10 cellular contexts compared by ENCODE assay signal in the genomic region with DNA sequence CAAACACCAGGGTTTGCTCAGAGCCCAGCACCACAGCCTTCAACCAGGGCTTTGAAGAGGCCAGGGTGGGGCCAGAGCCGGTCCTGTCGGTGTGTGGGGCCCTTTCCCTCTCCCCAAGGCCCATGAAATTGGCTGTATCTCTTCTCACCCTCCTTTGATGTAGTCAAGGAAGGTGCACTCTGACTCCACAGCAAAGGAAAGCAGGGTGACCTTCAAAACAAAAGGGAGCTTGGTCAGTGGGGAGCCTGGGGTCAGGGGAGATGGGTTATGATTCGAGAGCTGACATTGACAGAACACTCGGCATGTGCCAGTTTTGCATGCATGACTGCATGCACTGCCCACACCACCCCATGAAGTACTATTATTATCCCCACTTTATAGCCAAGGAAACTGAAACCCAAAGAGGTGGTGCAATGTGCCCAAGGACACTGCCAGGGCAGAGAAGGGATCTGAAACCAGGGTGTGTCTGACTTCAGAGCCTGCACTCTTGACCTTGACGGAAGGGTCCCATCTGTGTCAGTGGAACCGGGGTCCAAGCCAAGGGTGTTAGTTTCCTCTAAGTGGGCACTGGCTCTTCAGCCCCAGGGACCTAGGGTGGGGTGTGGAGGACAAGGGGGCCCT. TPM values are rescaled to one million over a fixed set of nuclear protein-coding genes. Genes with fewer than 3 reads are reported as not detected.
A peak's percentile ranks its signal among the peaks of the same experiment; 100 is the strongest.
DNase-seq lines count a peak whose midpoint lies in the region; ATAC-seq lines count a peak whose summit lies in the region.
"Had no signal": no experiment of that assay in that cellular context is flagged by ENCODE, and none has a peak within 500 bp of the region (broad histone marks: within the 10 kb centered on the region; RNA-seq: fewer than 3 reads in every experiment).

No MANE protein-coding gene starts in this region.

- ATAC-seq in activated T-cell treated with anti-CD3 and anti-CD28 coated beads, Interleukin-2, amount 50 U/mL, for 4 hours = no peak
- ATAC-seq in HG03520 (IDR thresholded peaks at IDR 0.05; ENCODE audit: unreplicated experiment) (peak; percentile 37), HG03342 (IDR thresholded peaks at IDR 0.05; ENCODE audit: unreplicated experiment) (no peak)
- no peak for ATAC-seq in stimulated activated effector memory CD8-positive, alpha-beta T cell treated with anti-CD3 and anti-CD28 coated beads, Interleukin-12 subunit alpha, Interleukin-12 subunit beta, amount 100 ng/mL, for 72 hours

- no peaks in the 10 kb centered on the region for H3K36me3 ChIP-seq in H7 (replicated peaks; ENCODE audit: control insufficient read depth, insufficient read depth, low read length)
- H3K36me3 ChIP-seq: thoracic aorta had no signal

- peaks cover 65% of the 10 kb centered on the region for H3K4me1 Mint-ChIP-seq in activated T-cell treated with anti-CD3 and anti-CD28 coated beads, Interleukin-2, amount 50 U/mL, for 24 hours (ENCODE audit: low read depth)
- peaks cover 58% of the 10 kb centered on the region for H3K4me1 Mint-ChIP-seq in activated T-cell treated with anti-CD3 and anti-CD28 coated beads, Interleukin-2, amount 50 U/mL, for 4 hours (ENCODE audit: low read depth)
- peaks cover 54% of the 10 kb centered on the region for H3K4me1 Mint-ChIP-seq in activated T-helper 2 cell treated with anti-CD3 and anti-CD28 coated beads, Interferon-gamma antibody, Interleukin-2, Interleukin-4, amounts not matched to agents 10 μg/mL and 5 μg/mL and 100 μg/mL, durations not matched to agents 14 hours and 24 hours and 36 hours (ENCODE audit: low read depth)
- peaks cover 63% of the 10 kb centered on the region for H3K4me1 Mint-ChIP-seq in stimulated activated effector memory CD8-positive, alpha-beta T cell treated with anti-CD3 and anti-CD28 coated beads, Interleukin-12 subunit alpha, Interleukin-12 subunit beta, amount 100 ng/mL, for 72 hours

- intact Hi-C loops in activated T-helper 2 cell treated with anti-CD3 and anti-CD28 coated beads, Interferon-gamma antibody, Interleukin-2, Interleukin-4, amounts not matched to agents 10 μg/mL and 5 μg/mL and 100 μg/mL, durations not matched to agents 14 hours and 24 hours and 36 hours (cut with micrococcal nuclease) = no loop called here

- no peak for DNase-seq in activated T-cell treated with anti-CD3 and anti-CD28 coated beads, Interleukin-2, amount 50 U/mL, for 24 hours
- no peak for DNase-seq in activated T-cell treated with anti-CD3 and anti-CD28 coated beads, Interleukin-2, amount 50 U/mL, for 4 hours
- no peak for DNase-seq in activated T-helper 2 cell treated with anti-CD3 and anti-CD28 coated beads, Interferon-gamma antibody, Interleukin-2, Interleukin-4, amounts not matched to agents 10 μg/mL and 5 μg/mL and 100 μg/mL, durations not matched to agents 14 hours and 24 hours and 36 hours (ENCODE audit: low spot score)
- DNase-seq in stimulated activated effector memory CD8-positive, alpha-beta T cell treated with anti-CD3 and anti-CD28 coated beads, Interleukin-12 subunit alpha, Interleukin-12 subunit beta, amount 100 ng/mL, for 72 hours (ENCODE audit: low spot score in 2 of 2) = no peak
- DNase-seq in NCI-H2196 treated with DMSO at 0.1 percent for 48 hours (lab: John Stamatoyannopoulos, UW; ENCODE audit: unreplicated experiment) (no peak), H7 (no peak)
- DNase-seq: retina had no signal

- H3K4me3 ChIP-seq in H7 (ENCODE audit: insufficient read depth, low read depth, low read length) = no peak overlapping the region
- H3K4me3 ChIP-seq: thoracic aorta had no signal

- no peak overlapping the region for H3K4me3 Mint-ChIP-seq in activated T-cell treated with anti-CD3 and anti-CD28 coated beads, Interleukin-2, amount 50 U/mL, for 24 hours
- H3K4me3 Mint-ChIP-seq in activated T-cell treated with anti-CD3 and anti-CD28 coated beads, Interleukin-2, amount 50 U/mL, for 4 hours = no peak overlapping the region
- H3K4me3 Mint-ChIP-seq in activated T-helper 2 cell treated with anti-CD3 and anti-CD28 coated beads, Interferon-gamma antibody, Interleukin-2, Interleukin-4, amounts not matched to agents 10 μg/mL and 5 μg/mL and 100 μg/mL, durations not matched to agents 14 hours and 24 hours and 36 hours (ENCODE audit: low read depth) = no peak overlapping the region
- no peak overlapping the region for H3K4me3 Mint-ChIP-seq in stimulated activated effector memory CD8-positive, alpha-beta T cell treated with anti-CD3 and anti-CD28 coated beads, Interleukin-12 subunit alpha, Interleukin-12 subunit beta, amount 100 ng/mL, for 72 hours

- no peaks in the 10 kb centered on the region for H3K27me3 ChIP-seq in H7 (ENCODE audit: control insufficient read depth, insufficient read depth, low read length)

- no peaks in the 10 kb centered on the region for H3K36me3 Mint-ChIP-seq in activated T-cell treated with anti-CD3 and anti-CD28 coated beads, Interleukin-2, amount 50 U/mL, for 24 hours (ENCODE audit: low read depth)
- no peaks in the 10 kb centered on the region for H3K36me3 Mint-ChIP-seq in activated T-cell treated with anti-CD3 and anti-CD28 coated beads, Interleukin-2, amount 50 U/mL, for 4 hours (ENCODE audit: insufficient read depth)
- H3K36me3 Mint-ChIP-seq in activated T-helper 2 cell treated with anti-CD3 and anti-CD28 coated beads, Interferon-gamma antibody, Interleukin-2, Interleukin-4, amounts not matched to agents 10 μg/mL and 5 μg/mL and 100 μg/mL, durations not matched to agents 14 hours and 24 hours and 36 hours (ENCODE audit: low read depth) = no peaks in the 10 kb centered on the region
- H3K36me3 Mint-ChIP-seq in stimulated activated effector memory CD8-positive, alpha-beta T cell treated with anti-CD3 and anti-CD28 coated beads, Interleukin-12 subunit alpha, Interleukin-12 subunit beta, amount 100 ng/mL, for 72 hours = peaks cover 10% of the 10 kb centered on the region

- peak overlapping the region; percentile 87 for H3K27ac Mint-ChIP-seq in activated T-cell treated with anti-CD3 and anti-CD28 coated beads, Interleukin-2, amount 50 U/mL, for 24 hours
- H3K27ac Mint-ChIP-seq in activated T-helper 2 cell treated with anti-CD3 and anti-CD28 coated beads, Interferon-gamma antibody, Interleukin-2, Interleukin-4, amounts not matched to agents 10 μg/mL and 5 μg/mL and 100 μg/mL, durations not matched to agents 14 hours and 24 hours and 36 hours = peak overlapping the region; percentile 34
- peak overlapping the region; percentile 90 for H3K27ac Mint-ChIP-seq in stimulated activated effector memory CD8-positive, alpha-beta T cell treated with anti-CD3 and anti-CD28 coated beads, Interleukin-12 subunit alpha, Interleukin-12 subunit beta, amount 100 ng/mL, for 72 hours

- H3K9me3 Mint-ChIP-seq in activated T-cell treated with anti-CD3 and anti-CD28 coated beads, Interleukin-2, amount 50 U/mL, for 24 hours = peaks cover 8% of the 10 kb centered on the region
- H3K9me3 Mint-ChIP-seq in activated T-cell treated with anti-CD3 and anti-CD28 coated beads, Interleukin-2, amount 50 U/mL, for 4 hours = peaks cover 3% of the 10 kb centered on the region
- H3K9me3 Mint-ChIP-seq in activated T-helper 2 cell treated with anti-CD3 and anti-CD28 coated beads, Interferon-gamma antibody, Interleukin-2, Interleukin-4, amounts not matched to agents 10 μg/mL and 5 μg/mL and 100 μg/mL, durations not matched to agents 14 hours and 24 hours and 36 hours = peaks cover 11% of the 10 kb centered on the region
- H3K9me3 Mint-ChIP-seq in stimulated activated effector memory CD8-positive, alpha-beta T cell treated with anti-CD3 and anti-CD28 coated beads, Interleukin-12 subunit alpha, Interleukin-12 subunit beta, amount 100 ng/mL, for 72 hours = peaks cover 5% of the 10 kb centered on the region

- no peaks in the 10 kb centered on the region for H3K27me3 Mint-ChIP-seq in activated T-cell treated with anti-CD3 and anti-CD28 coated beads, Interleukin-2, amount 50 U/mL, for 24 hours
- no peaks in the 10 kb centered on the region for H3K27me3 Mint-ChIP-seq in activated T-cell treated with anti-CD3 and anti-CD28 coated beads, Interleukin-2, amount 50 U/mL, for 4 hours (ENCODE audit: low read depth)
- no peaks in the 10 kb centered on the region for H3K27me3 Mint-ChIP-seq in activated T-helper 2 cell treated with anti-CD3 and anti-CD28 coated beads, Interferon-gamma antibody, Interleukin-2, Interleukin-4, amounts not matched to agents 10 μg/mL and 5 μg/mL and 100 μg/mL, durations not matched to agents 14 hours and 24 hours and 36 hours (ENCODE audit: low read depth)

RNA-seq across cellular contexts. Expression of gene RAB44, which starts 55.4 kb away (rescaled TPM):
- under 1 TPM in 2 of 3 donors, not detected in 1; 0.05 TPM for total RNA-seq in activated T-cell treated with anti-CD3 and anti-CD28 coated beads, Interleukin-2, amount 50 U/mL, for 4 hours
- not detected in 2 replicates for total RNA-seq in activated T-helper 2 cell treated with anti-CD3 and anti-CD28 coated beads, Interferon-gamma antibody, Interleukin-2, Interleukin-4, amounts not matched to agents 10 μg/mL and 5 μg/mL and 100 μg/mL, durations not matched to agents 14 hours and 24 hours and 36 hours
- total RNA-seq in H7 (2014; rRNA removed; shearing (Covaris generic)) = not detected in 2 replicates

Comparison
In these comparisons a context has a peak if more than half of its experiments do, and no peak if none do; other contexts are left out.
1. H3K27ac Mint-ChIP-seq: peak in every context shown above with its lines; median percentile 90 in stimulated activated effector memory CD8-positive, alpha-beta T cell treated with anti-CD3 and anti-CD28 coated beads, Interleukin-12 subunit alpha, Interleukin-12 subunit beta, amount 100 ng/mL, for 72 hours; 87 in activated T-cell treated with anti-CD3 and anti-CD28 coated beads, Interleukin-2, amount 50 U/mL, for 24 hours; 34 in activated T-helper 2 cell treated with anti-CD3 and anti-CD28 coated beads, Interferon-gamma antibody, Interleukin-2, Interleukin-4, amounts not matched to agents 10 μg/mL and 5 μg/mL and 100 μg/mL, durations not matched to agents 14 hours and 24 hours and 36 hours.